17 cellular contexts compared by ENCODE assay signal in genomic region chr11:63833048-63833447, GRCh38. TPM values are rescaled to one million over a fixed set of nuclear protein-coding genes. Genes with fewer than 3 reads are reported as not detected.
DNase-seq lines count a peak whose midpoint lies in the region; ATAC-seq, FAIRE-seq and TF ChIP-seq lines count a peak whose summit lies in the region.
"Had no signal": no experiment of that assay in that cellular context is flagged by ENCODE, and none has a peak within 500 bp of the region (broad histone marks: within the 10 kb centered on the region; RNA-seq: fewer than 3 reads in every experiment).

No MANE protein-coding gene starts in this region.

- no peak overlapping the region for H2AFZ ChIP-seq in OCI-LY7 (ENCODE audit: low read length)

- TF ChIP-seq CTCF in A549 (IDR thresholded peaks at IDR 0.05) (no peak), OCI-LY7 (conservative IDR thresholded peaks at IDR 0.05; ENCODE audit: low read length) (no peak), nephron progenitor cell (IDR thresholded peaks at IDR 0.05) (no peak)

- CTCF ChIA-PET in A549 (lab: Yijun Ruan, JAX), result interaction anchor here (1.2 to 7.5 kb wide), 7 partner anchors 26 to 115 kb away, joined by 4 to 236 read pairs (median 6); no protein-coding TSS in a partner anchor
- CTCF ChIA-PET in OCI-LY7 (lab: Charles Lee; ENCODE audit: unreplicated experiment), result interaction anchor here (0.6 kb wide), 1 partner anchor 12 kb away, joined by 3 read pairs; no protein-coding TSS in a partner anchor

- no peak overlapping the region for H3K27ac Mint-ChIP-seq in nephron progenitor cell
- H3K27ac Mint-ChIP-seq in stimulated activated memory B cell treated with anti-CD40 and anti-IgM and Interleukin-4, amounts not matched to agents 10 μg/mL and 1 μg/mL and 100 μg/mL, for 72 hours, result peak overlapping the region; percentile 31
- H3K27ac Mint-ChIP-seq: CD4-positive, alpha-beta T cell had no signal

- H3K27me3 Mint-ChIP-seq in nephron progenitor cell (ENCODE audit: low read depth, poor library complexity), result no peaks in the 10 kb centered on the region
- H3K27me3 Mint-ChIP-seq in stimulated activated memory B cell treated with anti-CD40 and anti-IgM and Interleukin-4, amounts not matched to agents 10 μg/mL and 1 μg/mL and 100 μg/mL, for 72 hours, result no peaks in the 10 kb centered on the region
- H3K27me3 Mint-ChIP-seq: CD4-positive, alpha-beta T cell had no signal

- H3K4me1 Mint-ChIP-seq in nephron progenitor cell, result peaks cover 32% of the 10 kb centered on the region
- peaks cover 22% of the 10 kb centered on the region for H3K4me1 Mint-ChIP-seq in stimulated activated memory B cell treated with anti-CD40 and anti-IgM and Interleukin-4, amounts not matched to agents 10 μg/mL and 1 μg/mL and 100 μg/mL, for 72 hours

- TF ChIP-seq RAD21 in A549 (conservative IDR thresholded peaks at IDR 0.05 in 1 of 2, IDR thresholded peaks at IDR 0.05 in 1 of 2), result no peak

- no peaks in the 10 kb centered on the region for H4K20me1 ChIP-seq in OCI-LY7 (ENCODE audit: insufficient read depth, low read length)

- intact Hi-C loops in OCI-LY7 (cut with micrococcal nuclease; ENCODE audit: unreplicated experiment), result no loop called here

- H3K9me3 ChIP-seq in A549 (no peaks in the 10 kb centered on the region), OCI-LY7 (ENCODE audit: low read length) (no peaks in the 10 kb centered on the region)
- H3K9me3 ChIP-seq: BE2C, Caco-2, HAP-1 had no signal

- H3K4me3 ChIP-seq in A549, result no peak overlapping the region
- no peak overlapping the region for H3K4me3 ChIP-seq in OCI-LY7 (ENCODE audit: low read depth, low read length, poor library complexity, severe bottlenecking)
- H3K4me3 ChIP-seq: HAP-1 had no signal

- FAIRE-seq in A549 (lab: Jason Lieb, UNC), result no peak
- FAIRE-seq: D721Med, G401.6, GM12891, GM19239 had no signal

- peaks cover 4% of the 10 kb centered on the region; the same call in 1 of the 2 replicates for H3K36me3 ChIP-seq in OCI-LY7 (ENCODE audit: insufficient read depth, low read length)
- H3K36me3 ChIP-seq: BE2C had no signal

- DNase-seq in A549 (ENCODE audit: low read depth in 1 of 2, low spot score in 1 of 2) (no peak), OCI-LY7 (ENCODE audit: low spot score) (no peak), nephron progenitor cell (no peak), NCI-H1694 (lab: John Stamatoyannopoulos, UW) (no peak), NCI-H187 treated with DMSO at 0.1 percent for 48 hours (lab: John Stamatoyannopoulos, UW) (no peak)
- DNase-seq in activated T-cell treated with anti-CD3 and anti-CD28 coated beads, Interleukin-2, amount 50 U/mL, for 48 hours, result no peak
- DNase-seq: 8988T; BE2C; Caco-2; CD4-positive, alpha-beta T cell had no signal

- no peaks in the 10 kb centered on the region for H3K9me3 Mint-ChIP-seq in nephron progenitor cell
- no peaks in the 10 kb centered on the region for H3K9me3 Mint-ChIP-seq in stimulated activated memory B cell treated with anti-CD40 and anti-IgM and Interleukin-4, amounts not matched to agents 10 μg/mL and 1 μg/mL and 100 μg/mL, for 72 hours
- H3K9me3 Mint-ChIP-seq: CD4-positive, alpha-beta T cell had no signal

- peaks cover 4% of the 10 kb centered on the region for H3K36me3 Mint-ChIP-seq in nephron progenitor cell (ENCODE audit: low read depth)
- no peaks in the 10 kb centered on the region for H3K36me3 Mint-ChIP-seq in stimulated activated memory B cell treated with anti-CD40 and anti-IgM and Interleukin-4, amounts not matched to agents 10 μg/mL and 1 μg/mL and 100 μg/mL, for 72 hours

- H3K79me2 ChIP-seq in OCI-LY7 (ENCODE audit: insufficient read depth, low read depth, low read length), result no peaks in the 10 kb centered on the region

- peak overlapping the region; percentile 13 for H3K4me3 Mint-ChIP-seq in nephron progenitor cell
- H3K4me3 Mint-ChIP-seq in stimulated activated memory B cell treated with anti-CD40 and anti-IgM and Interleukin-4, amounts not matched to agents 10 μg/mL and 1 μg/mL and 100 μg/mL, for 72 hours, result no peak overlapping the region
- H3K4me3 Mint-ChIP-seq: CD4-positive, alpha-beta T cell had no signal

- TF ChIP-seq EP300 in A549 (IDR thresholded peaks at IDR 0.05), result no peak

- 81% methylated on average over 2 of the region's 2 CpGs for WGBS in A549 (ENCODE audit: missing lambda C conversion rate)

- ATAC-seq in A549, result no peak
- no peak for ATAC-seq in stimulated activated memory B cell treated with anti-CD40 and anti-IgM and Interleukin-4, amounts not matched to agents 10 μg/mL and 1 μg/mL and 100 μg/mL, for 72 hours

- H3K4me1 ChIP-seq in A549 (peaks cover 7% of the 10 kb centered on the region; the same call in 2 of the 3 replicates), OCI-LY7 (ENCODE audit: insufficient read depth, low read length, poor library complexity, severe bottlenecking) (peaks cover 20% of the 10 kb centered on the region)
- H3K4me1 ChIP-seq: BE2C, HAP-1 had no signal

- no TSS peak for BruUV-seq in OCI-LY7 (replicated peaks; lab: Mats Ljungman, UMichigan)

- TF ChIP-seq POLR2A in A549 (IDR thresholded peaks at IDR 0.05; ENCODE audit: low read length), result no peak

- POLR2A ChIA-PET in A549 (lab: Yijun Ruan, JAX), result no interaction called here
- POLR2A ChIA-PET in OCI-LY7 (lab: Charles Lee), result interaction anchor here (1.7 kb wide), 1 partner anchor 19 kb away, joined by 3 read pairs; no protein-coding TSS in a partner anchor

- no peak overlapping the region for H3K4me2 ChIP-seq in A549
- peak overlapping the region; percentile 26; the same call in 1 of the 2 replicates for H3K4me2 ChIP-seq in OCI-LY7 (ENCODE audit: low read length)

- H3K27ac ChIP-seq in A549 (no peak overlapping the region), OCI-LY7 (ENCODE audit: low read depth, low read length, poor library complexity, severe bottlenecking) (no peak overlapping the region)
- H3K27ac ChIP-seq: C4-2B had no signal

- H3K9me2 ChIP-seq in OCI-LY7 (ENCODE audit: insufficient read depth, low read length), result no peaks in the 10 kb centered on the region

TF ChIP-seq in A549, 52 proteins besides CTCF, POLR2A, EP300 and RAD21:
- no peak for TF ChIP-seq EHF (CRISPR knock-in tag; IDR thresholded peaks at IDR 0.05)
- 0 out of 2 replicates have a peak, but pooled peaks have one; percentile 64 for TF ChIP-seq KDM1A (IDR thresholded peaks at IDR 0.05; ENCODE audit: low read depth)

RNA-seq across cellular contexts. Expression of gene MARK2, which starts 5.9 kb away (rescaled TPM):
- polyA plus RNA-seq in A549 (2011; rRNA removed) (24.7 and 28.4 TPM in 2 replicates), A549 (2017; fragmentation: RNase III; extraction: RNeasy Plus Mini Kit Qiagen cat#74134 plus additional on column Dnase treatment) (19.7 to 20.4 TPM (median 20.2 TPM) in 3 replicates)
- 24.2 and 26.6 TPM in 2 replicates for polyA plus RNA-seq in A549 (2012; cell fraction: cytosol; rRNA removed)
- 23.9 and 29.8 TPM in 2 replicates for polyA plus RNA-seq in A549 (2012; cell fraction: nucleus; rRNA removed)
- polyA minus RNA-seq in A549 (2011; rRNA and poly(A)+ RNA removed), result 18.8 and 26.9 TPM in 2 replicates
- 20.8 and 22.7 TPM in 2 replicates for total RNA-seq in OCI-LY7 (2014; rRNA removed; shearing (Covaris generic))
- total RNA-seq in OCI-LY7 (2022), result 40.1 and 45.4 TPM in 2 replicates

RNA-seq across cellular contexts. Expression of gene SPINDOC, which starts 19.8 kb away (rescaled TPM):
- polyA plus RNA-seq in A549 (2011; rRNA removed) (15.6 and 17.6 TPM in 2 replicates), A549 (2017; fragmentation: RNase III; extraction: RNeasy Plus Mini Kit Qiagen cat#74134 plus additional on column Dnase treatment) (30.4 to 34.8 TPM (median 32.1 TPM) in 3 replicates)
- 46.0 and 55.7 TPM in 2 replicates for polyA plus RNA-seq in A549 (2012; cell fraction: cytosol; rRNA removed)
- 38.7 and 42.5 TPM in 2 replicates for polyA plus RNA-seq in A549 (2012; cell fraction: nucleus; rRNA removed)
- polyA minus RNA-seq in A549 (2011; rRNA and poly(A)+ RNA removed), result 7.0 and 9.2 TPM in 2 replicates
- total RNA-seq in OCI-LY7 (2014; rRNA removed; shearing (Covaris generic)), result 57.9 and 71.1 TPM in 2 replicates
- 81.6 and 81.8 TPM in 2 replicates for total RNA-seq in OCI-LY7 (2022)
